Comparison of ENCODE assay signal across 8 cellular contexts in the genomic region with DNA sequence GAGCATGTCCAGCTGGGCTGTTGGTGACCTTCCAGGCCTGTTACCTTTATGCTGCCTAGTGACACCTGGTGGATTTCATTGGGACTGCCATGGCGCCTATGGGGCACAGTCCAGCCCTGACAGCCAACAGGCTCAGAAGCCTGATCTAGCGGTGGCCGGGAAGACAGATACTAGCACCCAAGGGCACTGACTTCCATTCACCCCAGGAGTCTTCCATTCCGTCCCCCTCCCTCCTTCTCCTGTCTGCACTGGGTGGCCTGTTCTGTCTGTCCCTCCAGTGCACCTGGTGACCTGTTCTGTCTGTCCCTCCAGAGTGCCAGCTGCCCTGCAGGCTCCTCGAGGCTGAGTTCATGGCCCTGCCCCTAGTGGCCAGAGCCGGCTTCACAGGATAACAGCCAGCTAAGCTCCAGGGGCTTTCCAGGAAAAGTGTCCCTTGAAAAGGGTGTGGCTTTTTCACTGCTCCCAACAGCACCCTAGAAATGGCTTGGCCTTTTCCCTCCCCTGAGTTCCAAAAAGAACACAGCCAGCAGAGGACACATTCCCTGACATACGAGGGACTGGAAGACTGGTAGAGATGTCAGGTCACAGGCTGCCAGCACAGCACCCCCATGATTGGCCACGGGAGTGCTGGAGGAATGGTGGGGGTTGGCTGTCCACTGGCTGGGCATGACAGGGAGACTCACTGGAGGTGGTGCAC. TPM values are rescaled to one million over a fixed set of nuclear protein-coding genes. Genes with fewer than 3 reads are reported as not detected.
DNase-seq lines count a peak whose midpoint lies in the region; ATAC-seq and TF ChIP-seq lines count a peak whose summit lies in the region.
"Not testable (repeated sequence)": the region's sequence is repeated elsewhere in the genome, so short reads cannot be mapped to it uniquely, and the experiment has no call there.

No MANE protein-coding gene starts in this region.

- H3K36me3 ChIP-seq in breast epithelium = not testable (repeated sequence)

- TF ChIP-seq CTCF in breast epithelium (IDR thresholded peaks at IDR 0.05) = peak in 2 of 3 donors; percentile 76 to 80

- H3K27me3 ChIP-seq in breast epithelium = not testable (repeated sequence)

- DNase-seq in GM03348 (ENCODE audit: low spot score) (peak; percentile 68), HuH-7 (ENCODE audit: low spot score) (peak; percentile 66), breast epithelium (ENCODE audit: low spot score in 2 of 2) (peak; percentile 72 to 78), iPS DF 4.7 (ENCODE audit: extremely low read depth, low spot score) (peak; percentile 72), posterior vena cava (ENCODE audit: low spot score) (peak; percentile 91), superior temporal gyrus (ENCODE audit: extremely low spot score) (peak; percentile 53)
- DNase-seq in activated CD4-positive, alpha-beta T cell treated with anti-CD3 and anti-CD28 coated beads for 4 hours = peak; percentile 57 to 62

- not testable (repeated sequence) for H3K4me1 ChIP-seq in breast epithelium

- TF ChIP-seq POLR2A in breast epithelium (IDR thresholded peaks at IDR 0.05) = not testable (repeated sequence)

- not testable (repeated sequence) for H3K27ac ChIP-seq in breast epithelium

- H3K4me3 ChIP-seq in breast epithelium = peak overlapping the region in 2 of 3 donors; percentile 26 to 53

- not testable (repeated sequence) for H3K9me3 ChIP-seq in breast epithelium

- ATAC-seq in GM21786 (IDR thresholded peaks at IDR 0.05; ENCODE audit: unreplicated experiment) = peak; percentile 86

- intact Hi-C loops in breast epithelium (cut with DNase I; ENCODE audit: low total_unique reads); posterior vena cava (cut with DNase I): not testable (repeated sequence)

RNA-seq across cellular contexts. Expression of gene HIGD2B, which starts 15.2 kb away (rescaled TPM):
- total RNA-seq in breast epithelium = not detected
- not detected for total RNA-seq in posterior vena cava

RNA-seq across cellular contexts. Expression of gene BBS4, which starts 15.2 kb away (rescaled TPM):
- total RNA-seq in breast epithelium = 10 to 100 TPM; 18.9 to 74.9 (median 51.1) TPM
- total RNA-seq in posterior vena cava = 10 to 100 TPM; 14.7 to 16.4 TPM

RNA-seq across cellular contexts. Expression of gene GOLGA6B, which starts 16.3 kb away (rescaled TPM):
- total RNA-seq in breast epithelium (not detected), posterior vena cava (not detected)
